In genomic region chr3:151468284-151468917, GRCh38 we compare ENCODE assay signal across 8 cellular contexts. TPM values are rescaled to one million over a fixed set of nuclear protein-coding genes. Genes with fewer than 3 reads are reported as not detected.
DNase-seq lines count a peak whose midpoint lies in the region; ATAC-seq and TF ChIP-seq lines count a peak whose summit lies in the region.

No MANE protein-coding gene starts in this region.

- no peaks in the 10 kb centered on the region for H3K27me3 ChIP-seq in OCI-LY3 (ENCODE audit: low read depth, low read length)
- no peaks in the 10 kb centered on the region for H3K27me3 ChIP-seq in hepatocyte

- ATAC-seq in GM19467 (IDR thresholded peaks at IDR 0.05; ENCODE audit: unreplicated experiment) (peak; percentile 67), HG03135 (IDR thresholded peaks at IDR 0.05; ENCODE audit: unreplicated experiment) (no peak)

- H3K9me2 ChIP-seq in hepatocyte (replicated peaks; ENCODE audit: insufficient read depth) = no peaks in the 10 kb centered on the region

- H3K4me3 ChIP-seq in Jurkat, Clone E6-1 (ENCODE audit: low read length) = no peak overlapping the region
- H3K4me3 ChIP-seq in OCI-LY3 (ENCODE audit: low read length) (no peak overlapping the region), hepatocyte (no peak overlapping the region)

- peak; percentile 57 for DNase-seq in DMS 273 treated with DMSO at 0.1 percent for 48 hours (lab: John Stamatoyannopoulos, UW)
- DNase-seq in Jurkat, Clone E6-1 (ENCODE audit: low read depth, low spot score) = peak; percentile 54
- DNase-seq in amniotic stem cell (lab: John Stamatoyannopoulos, UW) = peak; percentile 44
- DNase-seq in hepatocyte (ENCODE audit: low spot score) = peak; percentile 82
- peak; percentile 12 to 38 for DNase-seq in stimulated activated CD4-positive, alpha-beta T cell treated with anti-CD3 and anti-CD28 coated beads, Interleukin-2, amount 100 ng/mL, for 24 hours

- 55% methylated on average over 9 of the region's 9 CpGs for WGBS in hepatocyte (ENCODE audit: low lambda C conversion rate, missing lambda C conversion rate)

- H3K79me2 ChIP-seq in OCI-LY3 (ENCODE audit: low read length) (no peaks in the 10 kb centered on the region), hepatocyte (no peaks in the 10 kb centered on the region)

- H3K4me1 ChIP-seq in OCI-LY3 (ENCODE audit: low read length) (peaks cover 8% of the 10 kb centered on the region), hepatocyte (ENCODE audit: insufficient read depth) (no peaks in the 10 kb centered on the region)

- H3K9ac ChIP-seq in OCI-LY3 (ENCODE audit: low read length) = no peak overlapping the region

- H2AFZ ChIP-seq in OCI-LY3 (ENCODE audit: low read depth, low read length) (no peak overlapping the region), hepatocyte (no peak overlapping the region)

- H3K36me3 ChIP-seq in OCI-LY3 (replicated peaks; ENCODE audit: low read depth, low read length) (no peaks in the 10 kb centered on the region), hepatocyte (replicated peaks; ENCODE audit: insufficient read depth, low read depth) (no peaks in the 10 kb centered on the region)

- peak; percentile 89 for TF ChIP-seq CTCF in OCI-LY3 (IDR thresholded peaks at IDR 0.05; ENCODE audit: low read depth, low read length)
- TF ChIP-seq CTCF in hepatocyte (IDR thresholded peaks at IDR 0.05; ENCODE audit: poor library complexity) = peak; percentile 70

- H3K9me3 ChIP-seq in OCI-LY3 (ENCODE audit: insufficient read depth, low read length) (no peaks in the 10 kb centered on the region), hepatocyte (ENCODE audit: low read depth) (no peaks in the 10 kb centered on the region)

- H3K4me2 ChIP-seq in OCI-LY3 (ENCODE audit: low read length) (no peak overlapping the region), hepatocyte (no peak overlapping the region)

- no peak overlapping the region for H3K27ac ChIP-seq in OCI-LY3 (ENCODE audit: low read length)
- H3K27ac ChIP-seq in hepatocyte = no peak overlapping the region

- no peaks in the 10 kb centered on the region for H4K20me1 ChIP-seq in OCI-LY3 (ENCODE audit: insufficient read depth, low read length)
- no peaks in the 10 kb centered on the region for H4K20me1 ChIP-seq in hepatocyte (ENCODE audit: insufficient read depth, poor library complexity, severe bottlenecking)

RNA-seq across cellular contexts. Expression of gene IGSF10, which starts 7.5 kb away (rescaled TPM):
- 0.14 TPM for polyA plus RNA-seq in Jurkat, Clone E6-1 (2012; ENCODE audit: insufficient read depth, insufficient read length)
- total RNA-seq in hepatocyte = 1.0 and 1.4 TPM in 2 replicates
- polyA plus RNA-seq in hepatocyte = 0.12 and 0.75 TPM in 2 replicates

Comparison
In these comparisons a context has a peak if more than half of its experiments do, and no peak if none do; other contexts are left out.
1. DNase-seq: peak in every context shown above with its lines; median percentile 82 in hepatocyte; 57 in DMS 273 treated with DMSO at 0.1 percent for 48 hours; 54 in Jurkat, Clone E6-1; 44 in amniotic stem cell; 25 in stimulated activated CD4-positive, alpha-beta T cell treated with anti-CD3 and anti-CD28 coated beads, Interleukin-2, amount 100 ng/mL, for 24 hours.